ENCODE assay signal across 1 cellular context in the genomic region with DNA sequence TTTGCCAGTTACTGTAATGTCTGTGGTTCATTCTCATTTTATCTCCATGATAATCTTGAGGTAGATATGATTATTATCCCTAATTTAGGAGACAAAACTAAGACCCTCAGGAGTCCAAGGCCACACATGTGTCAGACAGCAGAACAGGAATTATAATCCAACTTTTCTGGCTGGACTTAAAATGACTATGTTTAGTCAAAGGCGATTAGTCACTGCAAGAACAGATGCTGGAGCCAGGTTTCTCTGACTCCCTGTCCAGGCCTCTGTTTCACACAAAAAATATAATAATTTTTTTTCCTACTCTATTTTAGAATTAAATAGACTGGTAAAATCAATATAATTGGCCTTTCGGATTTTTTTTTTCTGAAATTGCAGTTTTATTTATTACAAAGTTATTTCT.
TF ChIP-seq lines count a peak whose summit lies in the region.

No MANE protein-coding gene starts in this region.

TF ChIP-seq in SK-N-SH, 30 proteins besides CTCF, POLR2A, EP300 and RAD21:
- TF ChIP-seq PBX3 (IDR thresholded peaks at IDR 0.05) (0 out of 2 replicates have a peak, but pooled peaks have one; percentile 11), RFX5 (IDR thresholded peaks at IDR 0.05; ENCODE audit: low read length) (no peak), JUND (IDR thresholded peaks at IDR 0.05) (no peak), MAX (IDR thresholded peaks at IDR 0.05; ENCODE audit: low read depth) (no peak), FOXM1 (IDR thresholded peaks at IDR 0.05; ENCODE audit: low read depth) (no peak), SMC3 (IDR thresholded peaks at IDR 0.05; ENCODE audit: low read depth, low read length) (no peak), MEF2A (IDR thresholded peaks at IDR 0.05; ENCODE audit: borderline replicate concordance, low read depth) (no peak), RXRA (IDR thresholded peaks at IDR 0.05; ENCODE audit: borderline replicate concordance, low read depth) (no peak), GABPA (IDR thresholded peaks at IDR 0.05; ENCODE audit: low read depth) (no peak), GATA2 (CRISPR knock-in tag; IDR thresholded peaks at IDR 0.05) (no peak), EZH2phosphoT487 (IDR thresholded peaks at IDR 0.05; ENCODE audit: borderline replicate concordance, low read depth) (no peak), NFIC (IDR thresholded peaks at IDR 0.05; ENCODE audit: borderline replicate concordance) (0 out of 2 replicates have a peak, but pooled peaks have one; percentile 17), FOSL2 (IDR thresholded peaks at IDR 0.05; ENCODE audit: borderline replicate concordance, low read depth) (peak; percentile 46; the same call in 1 of the 2 replicates), POLR2AphosphoS5 (IDR thresholded peaks at IDR 0.05; ENCODE audit: low read depth, low read length) (no peak), SIN3A (IDR thresholded peaks at IDR 0.05; ENCODE audit: borderline replicate concordance, low read depth, low read length) (no peak), MXI1 (IDR thresholded peaks at IDR 0.05; ENCODE audit: low read depth, low read length) (no peak), ELF1 (IDR thresholded peaks at IDR 0.05) (no peak), YY1 (IDR thresholded peaks at IDR 0.05; ENCODE audit: low read depth) (no peak), TEAD4 (IDR thresholded peaks at IDR 0.05; ENCODE audit: borderline replicate concordance, insufficient read depth) (no peak; the same call in 1 of the 2 replicates), TCF12 (IDR thresholded peaks at IDR 0.05) (peak; percentile 36), RCOR1 (IDR thresholded peaks at IDR 0.05; ENCODE audit: low read length) (no peak), FOXJ3 (CRISPR knock-in tag; IDR thresholded peaks at IDR 0.05) (no peak), TAF1 (IDR thresholded peaks at IDR 0.05; ENCODE audit: borderline replicate concordance, low read depth, low read length) (no peak), NRF1 (IDR thresholded peaks at IDR 0.05; ENCODE audit: low read depth, low read length) (no peak), CHD2 (IDR thresholded peaks at IDR 0.05; ENCODE audit: low read length, partially characterized antibody) (no peak)
- TF ChIP-seq, protein P1, sequence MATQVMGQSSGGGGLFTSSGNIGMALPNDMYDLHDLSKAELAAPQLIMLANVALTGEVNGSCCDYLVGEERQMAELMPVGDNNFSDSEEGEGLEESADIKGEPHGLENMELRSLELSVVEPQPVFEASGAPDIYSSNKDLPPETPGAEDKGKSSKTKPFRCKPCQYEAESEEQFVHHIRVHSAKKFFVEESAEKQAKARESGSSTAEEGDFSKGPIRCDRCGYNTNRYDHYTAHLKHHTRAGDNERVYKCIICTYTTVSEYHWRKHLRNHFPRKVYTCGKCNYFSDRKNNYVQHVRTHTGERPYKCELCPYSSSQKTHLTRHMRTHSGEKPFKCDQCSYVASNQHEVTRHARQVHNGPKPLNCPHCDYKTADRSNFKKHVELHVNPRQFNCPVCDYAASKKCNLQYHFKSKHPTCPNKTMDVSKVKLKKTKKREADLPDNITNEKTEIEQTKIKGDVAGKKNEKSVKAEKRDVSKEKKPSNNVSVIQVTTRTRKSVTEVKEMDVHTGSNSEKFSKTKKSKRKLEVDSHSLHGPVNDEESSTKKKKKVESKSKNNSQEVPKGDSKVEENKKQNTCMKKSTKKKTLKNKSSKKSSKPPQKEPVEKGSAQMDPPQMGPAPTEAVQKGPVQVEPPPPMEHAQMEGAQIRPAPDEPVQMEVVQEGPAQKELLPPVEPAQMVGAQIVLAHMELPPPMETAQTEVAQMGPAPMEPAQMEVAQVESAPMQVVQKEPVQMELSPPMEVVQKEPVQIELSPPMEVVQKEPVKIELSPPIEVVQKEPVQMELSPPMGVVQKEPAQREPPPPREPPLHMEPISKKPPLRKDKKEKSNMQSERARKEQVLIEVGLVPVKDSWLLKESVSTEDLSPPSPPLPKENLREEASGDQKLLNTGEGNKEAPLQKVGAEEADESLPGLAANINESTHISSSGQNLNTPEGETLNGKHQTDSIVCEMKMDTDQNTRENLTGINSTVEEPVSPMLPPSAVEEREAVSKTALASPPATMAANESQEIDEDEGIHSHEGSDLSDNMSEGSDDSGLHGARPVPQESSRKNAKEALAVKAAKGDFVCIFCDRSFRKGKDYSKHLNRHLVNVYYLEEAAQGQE (IDR thresholded peaks at IDR 0.05; ENCODE audit: low read depth, low read length): no peak
- TF ChIP-seq, protein P2, sequence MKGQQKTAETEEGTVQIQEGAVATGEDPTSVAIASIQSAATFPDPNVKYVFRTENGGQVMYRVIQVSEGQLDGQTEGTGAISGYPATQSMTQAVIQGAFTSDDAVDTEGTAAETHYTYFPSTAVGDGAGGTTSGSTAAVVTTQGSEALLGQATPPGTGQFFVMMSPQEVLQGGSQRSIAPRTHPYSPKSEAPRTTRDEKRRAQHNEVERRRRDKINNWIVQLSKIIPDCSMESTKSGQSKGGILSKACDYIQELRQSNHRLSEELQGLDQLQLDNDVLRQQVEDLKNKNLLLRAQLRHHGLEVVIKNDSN (IDR thresholded peaks at IDR 0.05; ENCODE audit: borderline replicate concordance, low read depth): no peak
- TF ChIP-seq, protein P3, sequence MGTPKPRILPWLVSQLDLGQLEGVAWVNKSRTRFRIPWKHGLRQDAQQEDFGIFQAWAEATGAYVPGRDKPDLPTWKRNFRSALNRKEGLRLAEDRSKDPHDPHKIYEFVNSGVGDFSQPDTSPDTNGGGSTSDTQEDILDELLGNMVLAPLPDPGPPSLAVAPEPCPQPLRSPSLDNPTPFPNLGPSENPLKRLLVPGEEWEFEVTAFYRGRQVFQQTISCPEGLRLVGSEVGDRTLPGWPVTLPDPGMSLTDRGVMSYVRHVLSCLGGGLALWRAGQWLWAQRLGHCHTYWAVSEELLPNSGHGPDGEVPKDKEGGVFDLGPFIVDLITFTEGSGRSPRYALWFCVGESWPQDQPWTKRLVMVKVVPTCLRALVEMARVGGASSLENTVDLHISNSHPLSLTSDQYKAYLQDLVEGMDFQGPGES (IDR thresholded peaks at IDR 0.05; ENCODE audit: low read depth, low read length): no peak
- TF ChIP-seq, protein P4, sequence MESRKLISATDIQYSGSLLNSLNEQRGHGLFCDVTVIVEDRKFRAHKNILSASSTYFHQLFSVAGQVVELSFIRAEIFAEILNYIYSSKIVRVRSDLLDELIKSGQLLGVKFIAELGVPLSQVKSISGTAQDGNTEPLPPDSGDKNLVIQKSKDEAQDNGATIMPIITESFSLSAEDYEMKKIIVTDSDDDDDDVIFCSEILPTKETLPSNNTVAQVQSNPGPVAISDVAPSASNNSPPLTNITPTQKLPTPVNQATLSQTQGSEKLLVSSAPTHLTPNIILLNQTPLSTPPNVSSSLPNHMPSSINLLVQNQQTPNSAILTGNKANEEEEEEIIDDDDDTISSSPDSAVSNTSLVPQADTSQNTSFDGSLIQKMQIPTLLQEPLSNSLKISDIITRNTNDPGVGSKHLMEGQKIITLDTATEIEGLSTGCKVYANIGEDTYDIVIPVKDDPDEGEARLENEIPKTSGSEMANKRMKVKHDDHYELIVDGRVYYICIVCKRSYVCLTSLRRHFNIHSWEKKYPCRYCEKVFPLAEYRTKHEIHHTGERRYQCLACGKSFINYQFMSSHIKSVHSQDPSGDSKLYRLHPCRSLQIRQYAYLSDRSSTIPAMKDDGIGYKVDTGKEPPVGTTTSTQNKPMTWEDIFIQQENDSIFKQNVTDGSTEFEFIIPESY (IDR thresholded peaks at IDR 0.05; ENCODE audit: borderline replicate concordance, low read depth): no peak
- TF ChIP-seq, protein P5, sequence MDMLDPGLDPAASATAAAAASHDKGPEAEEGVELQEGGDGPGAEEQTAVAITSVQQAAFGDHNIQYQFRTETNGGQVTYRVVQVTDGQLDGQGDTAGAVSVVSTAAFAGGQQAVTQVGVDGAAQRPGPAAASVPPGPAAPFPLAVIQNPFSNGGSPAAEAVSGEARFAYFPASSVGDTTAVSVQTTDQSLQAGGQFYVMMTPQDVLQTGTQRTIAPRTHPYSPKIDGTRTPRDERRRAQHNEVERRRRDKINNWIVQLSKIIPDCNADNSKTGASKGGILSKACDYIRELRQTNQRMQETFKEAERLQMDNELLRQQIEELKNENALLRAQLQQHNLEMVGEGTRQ (IDR thresholded peaks at IDR 0.05; ENCODE audit: borderline replicate concordance, low read depth, low read length): no peak
